8 cellular contexts compared by ENCODE assay signal in the genomic region with DNA sequence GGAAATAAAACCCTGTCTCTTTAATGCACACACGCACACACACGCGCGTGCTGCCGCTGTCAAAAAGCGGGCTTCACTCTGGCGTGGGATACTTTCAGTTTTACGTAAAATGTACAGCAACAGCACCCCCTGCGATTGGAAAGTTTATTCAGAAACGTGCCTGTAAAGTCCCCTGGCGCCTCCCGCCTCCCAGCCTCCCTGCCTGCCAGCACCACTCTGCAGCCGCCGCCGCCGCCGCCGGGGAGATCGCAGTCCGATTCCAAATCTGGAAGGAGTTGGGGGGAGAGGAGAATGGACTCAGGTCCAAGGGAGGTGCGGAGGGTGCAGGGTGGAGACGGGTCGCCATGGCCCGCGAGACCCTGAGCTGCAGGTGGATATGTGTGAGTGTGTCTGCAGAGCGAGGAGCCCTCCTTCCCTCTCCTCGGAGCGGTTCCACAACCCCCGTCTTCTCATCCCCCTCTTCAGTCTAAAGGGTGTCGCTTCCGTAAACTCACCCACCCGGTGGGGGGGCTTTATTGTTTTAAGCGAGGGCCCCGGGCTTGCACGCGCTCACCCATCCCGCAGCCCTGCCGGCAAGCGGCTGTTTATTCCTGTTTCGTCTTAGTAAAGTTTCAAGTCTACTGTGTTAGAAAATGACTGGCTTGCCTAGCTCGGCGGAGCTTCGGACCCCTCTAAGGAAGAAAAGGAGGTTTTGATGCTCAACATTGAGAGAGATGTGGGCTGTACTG. TPM values are rescaled to one million over a fixed set of nuclear protein-coding genes. Genes with fewer than 3 reads are reported as not detected.
DNase-seq lines count a peak whose midpoint lies in the region; ATAC-seq and TF ChIP-seq lines count a peak whose summit lies in the region.

No MANE protein-coding gene starts in this region.

- peak; percentile 22 for TF ChIP-seq POLR2A in transverse colon (IDR thresholded peaks at IDR 0.05)

- peak overlapping the region; percentile 87 for H3K9ac ChIP-seq in BLaER1

- H3K9me3 ChIP-seq in BLaER1 (no peaks in the 10 kb centered on the region), transverse colon (no peaks in the 10 kb centered on the region)

- H3K9me3 Mint-ChIP-seq in endothelial cell (ENCODE audit: unreplicated experiment), result no peaks in the 10 kb centered on the region
- H3K9me3 Mint-ChIP-seq in naive B cell, result no peaks in the 10 kb centered on the region

- H3K36me3 Mint-ChIP-seq in endothelial cell (ENCODE audit: low read depth, unreplicated experiment) (no peaks in the 10 kb centered on the region), naive B cell (peaks cover 0 to 15% of the 10 kb centered on the region in 2 donors)

- H3K4me3 ChIP-seq in BLaER1 (peak overlapping the region; percentile 94), transverse colon (peak overlapping the region; percentile 53 to 75 (median 68))

- peaks cover 25% of the 10 kb centered on the region for H3K4me1 ChIP-seq in BLaER1
- peaks cover 0 to 55% (median 29%) of the 10 kb centered on the region in 4 donors for H3K4me1 ChIP-seq in transverse colon

- ATAC-seq in GM18858 (IDR thresholded peaks at IDR 0.05; ENCODE audit: unreplicated experiment), result peak; percentile 46
- ATAC-seq in HG03066 (IDR thresholded peaks at IDR 0.05; ENCODE audit: low read depth, unreplicated experiment), result peak; percentile 39
- ATAC-seq in naive B cell (ENCODE audit: low read depth in 2 of 2), result peak; percentile 48 to 52

- H3K4me1 Mint-ChIP-seq in endothelial cell (ENCODE audit: unreplicated experiment) (peaks cover 4% of the 10 kb centered on the region), naive B cell (peaks cover 12 to 17% (median 12%) of the 10 kb centered on the region in 3 donors)

- H3K4me2 ChIP-seq in BLaER1, result peak overlapping the region; percentile 75

- H3K27ac ChIP-seq in BLaER1 (peak overlapping the region; percentile 86), transverse colon (peak overlapping the region; percentile 84 to 88 (median 88))

- DNase-seq in NCI-H446 treated with DMSO at 0.1 percent for 48 hours (lab: John Stamatoyannopoulos, UW) (peak; percentile 46), endothelial cell (ENCODE audit: low spot score) (peak; percentile 66), naive B cell (peak; percentile 86), transverse colon (peak; percentile 80)
- DNase-seq in activated CD4-positive, alpha-beta T cell treated with anti-CD3 and anti-CD28 coated beads, Interleukin-2, amount 50 U/mL, for 4 hours, result peak; percentile 43

- 1% methylated on average over 39 of the region's 43 CpGs; no CpG with 5 or more reads in 1 of the 2 donors for WGBS in transverse colon (ENCODE audit: low coverage in 1 of 2), 2 donors

- H3K27me3 ChIP-seq in BLaER1 (no peaks in the 10 kb centered on the region), transverse colon (peaks cover 56% of the 10 kb centered on the region)

- H3K27ac Mint-ChIP-seq in endothelial cell (ENCODE audit: unreplicated experiment), result no peak overlapping the region
- peak overlapping the region; percentile 98 to 99 (median 99) for H3K27ac Mint-ChIP-seq in naive B cell

- TF ChIP-seq EP300 in transverse colon (IDR thresholded peaks at IDR 0.05; ENCODE audit: low read depth), result no peak

- no peaks in the 10 kb centered on the region for H4K20me1 ChIP-seq in BLaER1

- no peak for TF ChIP-seq CTCF in endothelial cell (IDR thresholded peaks at IDR 0.05; ENCODE audit: unreplicated experiment)
- peak in 4 of 5 experiments; percentile 31 to 50 (median 40) for TF ChIP-seq CTCF in transverse colon (IDR thresholded peaks at IDR 0.05)

- H3K27me3 Mint-ChIP-seq in endothelial cell (ENCODE audit: unreplicated experiment) (peaks cover 6% of the 10 kb centered on the region), naive B cell (no peaks in the 10 kb centered on the region)

- intact Hi-C loops in transverse colon (cut with DNase I; ENCODE audit: low total_unique reads), result loop anchor here (10.0 kb wide), 2 partner anchors 1250 to 1520 kb away; no protein-coding TSS in a partner anchor

- in situ Hi-C loops in transverse colon (cut with MboI; ENCODE audit: low pct_ligation_motif_present in 1 of 4, low pct_unique_long_range_greater_than_20kb in 1 of 4, low sequenced_read_pairs in 3 of 4), result loop anchor here in 2 of 4 donors (25.0 kb wide), 3 partner anchors 1118 to 1518 kb away; no protein-coding TSS in a partner anchor

- H3K4me3 Mint-ChIP-seq in endothelial cell (ENCODE audit: unreplicated experiment), result peak overlapping the region; percentile 89
- H3K4me3 Mint-ChIP-seq in naive B cell, result peak overlapping the region; percentile 92 to 100 (median 97)

- H3K36me3 ChIP-seq in BLaER1 (no peaks in the 10 kb centered on the region), transverse colon (no peaks in the 10 kb centered on the region)

RNA-seq across cellular contexts. Expression of a gene that starts 1.8 kb away (rescaled TPM):
- total RNA-seq in endothelial cell (ENCODE audit: unreplicated experiment) (9.6 TPM), transverse colon (10 to 100 TPM; 11.3 to 38.1 (median 19.9) TPM)
- polyA plus RNA-seq in naive B cell (ENCODE audit: low read depth in 6 of 6), result 100 to 1,000 TPM; 152 to 246 (median 192) TPM

Comparison
In these comparisons a context has a peak if more than half of its experiments do, and no peak if none do; other contexts are left out.
1. Peak in every context shown above with its lines: DNase-seq, ATAC-seq, H3K4me3 ChIP-seq and H3K27ac ChIP-seq.